21 cellular contexts compared by ENCODE assay signal in genomic region chr22:19786959-19787848, GRCh38.
"Had no signal": no experiment of that assay in that cellular context is flagged by ENCODE, and none has a peak within 500 bp of the region (broad histone marks: within the 10 kb centered on the region; RNA-seq: fewer than 3 reads in every experiment).

No MANE protein-coding gene starts in this region.

- H3K4me3 Mint-ChIP-seq: naive B cell; nephron; stimulated activated effector memory CD8-positive, alpha-beta T cell treated with anti-CD3 and anti-CD28 coated beads, Interleukin-12 subunit alpha, Interleukin-12 subunit beta, amount 100 ng/mL, for 72 hours had no signal

- H3K4me3 ChIP-seq: dorsolateral prefrontal cortex, heart left ventricle, lung, stomach, thoracic aorta, transverse colon had no signal

- H3K36me3 ChIP-seq: neutrophil, transverse colon had no signal

- H3K27ac Mint-ChIP-seq: naive B cell; nephron; stimulated activated effector memory CD8-positive, alpha-beta T cell treated with anti-CD3 and anti-CD28 coated beads, Interleukin-12 subunit alpha, Interleukin-12 subunit beta, amount 100 ng/mL, for 72 hours had no signal

- DNase-seq: central memory CD4-positive, alpha-beta T cell; cortex of kidney; dorsolateral prefrontal cortex; effector CD8-positive, alpha-beta T cell; foreskin melanocyte; hippocampal formation; kidney glomerular epithelial cell; naive B cell; small intestine; stimulated activated CD4-positive, alpha-beta T cell treated with anti-CD3 and anti-CD28 coated beads, Interleukin-4, amount 100 ng/mL, for 1 hour; stimulated activated CD8-positive, alpha-beta memory T cell treated with anti-CD3 and anti-CD28 coated beads, Interleukin-4, amount 100 ng/mL, for 48 hours; stomach; substantia nigra; transverse colon had no signal

- ATAC-seq: heart left ventricle; left lobe of liver; stimulated activated effector memory CD8-positive, alpha-beta T cell treated with anti-CD3 and anti-CD28 coated beads, Interleukin-12 subunit alpha, Interleukin-12 subunit beta, amount 100 ng/mL, for 72 hours had no signal

- H3K4me1 ChIP-seq: heart left ventricle, stomach, transverse colon had no signal

- H3K4me1 Mint-ChIP-seq: naive B cell; nephron; stimulated activated effector memory CD8-positive, alpha-beta T cell treated with anti-CD3 and anti-CD28 coated beads, Interleukin-12 subunit alpha, Interleukin-12 subunit beta, amount 100 ng/mL, for 72 hours had no signal

- H3K27ac ChIP-seq: dorsolateral prefrontal cortex, heart left ventricle, neutrophil, stomach, thoracic aorta, transverse colon had no signal

- H3K9me3 ChIP-seq: neutrophil, thoracic aorta, transverse colon had no signal

- H3K9me3 Mint-ChIP-seq: stimulated activated effector memory CD8-positive, alpha-beta T cell treated with anti-CD3 and anti-CD28 coated beads, Interleukin-12 subunit alpha, Interleukin-12 subunit beta, amount 100 ng/mL, for 72 hours had no signal

- H3K36me3 Mint-ChIP-seq: stimulated activated effector memory CD8-positive, alpha-beta T cell treated with anti-CD3 and anti-CD28 coated beads, Interleukin-12 subunit alpha, Interleukin-12 subunit beta, amount 100 ng/mL, for 72 hours had no signal
